ENCODE assay signal across 9 cellular contexts in genomic region chr22:45318168-45318557, GRCh38. TPM values are rescaled to one million over a fixed set of nuclear protein-coding genes. Genes with fewer than 3 reads are reported as not detected.
DNase-seq lines count a peak whose midpoint lies in the region; ATAC-seq, FAIRE-seq and TF ChIP-seq lines count a peak whose summit lies in the region.
"Had no signal": no experiment of that assay in that cellular context is flagged by ENCODE, and none has a peak within 500 bp of the region (broad histone marks: within the 10 kb centered on the region; RNA-seq: fewer than 3 reads in every experiment).

No MANE protein-coding gene starts in this region.

- H3K4me3 ChIP-seq in upper lobe of left lung = peak overlapping the region in 1 of 4 donors; percentile 3

- H3K27me3 Mint-ChIP-seq in activated naive CD8-positive, alpha-beta T cell = no peaks in the 10 kb centered on the region

- intact Hi-C loops in Right ventricle myocardium superior (cut with DNase I) = no loop called here

- peak; percentile 66 for ATAC-seq in Right ventricle myocardium superior (ENCODE audit: poor library complexity)
- peak in 1 of 2 donors; percentile 80 for ATAC-seq in upper lobe of left lung (ENCODE audit: low FRiP score in 2 of 2)
- ATAC-seq in HG02885 (IDR thresholded peaks at IDR 0.05; ENCODE audit: poor library complexity, unreplicated experiment) = no peak

- peak overlapping the region; percentile 69 to 79 (median 74) for H3K27ac ChIP-seq in upper lobe of left lung

- no peaks in the 10 kb centered on the region for H3K9me3 Mint-ChIP-seq in activated naive CD8-positive, alpha-beta T cell (ENCODE audit: low read depth)

- no peak for TF ChIP-seq CTCF in upper lobe of left lung (IDR thresholded peaks at IDR 0.05)

- WGBS in upper lobe of left lung, 2 donors = 7 to 11% methylated on average over 8 of the region's 8 CpGs

- H3K36me3 Mint-ChIP-seq in activated naive CD8-positive, alpha-beta T cell = peaks cover 2% of the 10 kb centered on the region

- peaks cover 9 to 35% (median 32%) of the 10 kb centered on the region in 4 donors for H3K4me1 ChIP-seq in upper lobe of left lung

- TF ChIP-seq EP300 in upper lobe of left lung (IDR thresholded peaks at IDR 0.05) = no peak

- H3K4me3 Mint-ChIP-seq in activated naive CD8-positive, alpha-beta T cell = peak overlapping the region; percentile 88

- no peaks in the 10 kb centered on the region for H3K9me3 ChIP-seq in upper lobe of left lung

- FAIRE-seq in GM12892 (lab: Jason Lieb, UNC) = no peak

- TF ChIP-seq POLR2A in GM12892 (IDR thresholded peaks at IDR 0.05; ENCODE audit: low read depth, low read length) (no peak), upper lobe of left lung (IDR thresholded peaks at IDR 0.05) (no peak)

- H3K36me3 ChIP-seq in upper lobe of left lung = peaks cover 1 to 9% (median 6%) of the 10 kb centered on the region in 4 donors

- H3K27ac Mint-ChIP-seq in activated naive CD8-positive, alpha-beta T cell = peak overlapping the region; percentile 97

- H3K27me3 ChIP-seq in upper lobe of left lung = no peaks in the 10 kb centered on the region

- DNase-seq in GM12892 (ENCODE audit: insufficient read length) (peak; percentile 62), HK-2 (ENCODE audit: unreplicated experiment) (peak; percentile 34), SHP77 (lab: John Stamatoyannopoulos, UW) (peak; percentile 82 to 83), Right ventricle myocardium superior (peak; percentile 89), pulmonary artery endothelial cell (ENCODE audit: low read depth, low spot score) (peak; percentile 90), upper lobe of left lung (peak in 1 of 2 donors; percentile 65)

- H3K4me1 Mint-ChIP-seq in activated naive CD8-positive, alpha-beta T cell (ENCODE audit: low read depth) = peaks cover 78% of the 10 kb centered on the region

RNA-seq across cellular contexts. Expression of gene FAM118A, which starts 8.4 kb away (rescaled TPM):
- polyA plus RNA-seq in GM12892 (2012; ENCODE audit: missing spikeins) = 42.4 TPM
- total RNA-seq in Right ventricle myocardium superior (21.1 TPM), pulmonary artery endothelial cell (14.2 and 14.5 TPM in 2 replicates), upper lobe of left lung (100 to 1,000 TPM in 2 of 6 donors, 10 to 100 TPM in 3, 1 to 10 TPM in 1; 9.2 to 161 (median 27.6) TPM)

RNA-seq across cellular contexts. Expression of gene UPK3A, which starts 33.4 kb away (rescaled TPM):
- not detected for polyA plus RNA-seq in GM12892 (2012; ENCODE audit: missing spikeins)
- total RNA-seq in Right ventricle myocardium superior (0.65 TPM), pulmonary artery endothelial cell (not detected in 2 replicates), upper lobe of left lung (under 1 TPM in 1 of 6 donors, not detected in 5; 0.44 TPM)
- polyA plus RNA-seq: neural cell had no signal
